In the genomic region with DNA sequence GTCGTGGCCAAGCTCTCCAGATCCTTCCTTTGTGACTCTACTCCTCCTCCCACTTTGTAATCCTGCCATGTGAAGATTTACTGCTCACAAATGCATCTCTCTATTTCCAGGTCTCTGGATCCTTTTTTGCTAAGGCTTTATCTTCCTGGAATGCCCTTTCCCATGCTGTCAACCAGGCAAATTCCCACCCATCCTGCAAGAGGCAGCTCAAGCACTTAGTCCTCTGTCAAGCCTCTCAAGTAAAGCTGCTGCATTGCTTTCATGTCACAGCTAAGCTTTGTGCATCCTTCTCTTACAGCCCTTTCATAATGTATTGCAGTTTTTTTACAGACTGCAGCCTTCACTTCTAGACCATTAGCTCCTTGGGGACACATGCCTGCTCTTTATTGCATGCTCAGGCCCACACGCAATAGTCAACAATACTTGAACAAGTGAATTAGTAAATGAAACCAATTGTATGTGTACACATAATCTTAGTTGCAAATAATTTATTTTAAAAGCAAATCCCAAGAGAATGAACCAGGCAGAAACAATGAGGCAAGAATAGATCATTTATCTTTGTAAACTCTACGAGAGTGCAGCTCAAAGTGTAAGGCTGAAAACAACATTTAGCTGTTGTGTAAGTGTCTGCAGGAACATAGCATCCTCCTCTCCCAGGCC, we compare ENCODE assay signal across 9 cellular contexts.
"Had no signal": no experiment of that assay in that cellular context is flagged by ENCODE, and none has a peak within 500 bp of the region (broad histone marks: within the 10 kb centered on the region; RNA-seq: fewer than 3 reads in every experiment).

No MANE protein-coding gene starts in this region.

- H3K27ac ChIP-seq: adrenal gland, left ventricle myocardium inferior, pancreas had no signal

- H3K36me3 ChIP-seq: adrenal gland, gastroesophageal sphincter, left ventricle myocardium inferior, pancreas had no signal

- ATAC-seq: esophagus mucosa; pancreas; stimulated activated naive CD8-positive, alpha-beta T cell treated with anti-CD3 and anti-CD28 coated beads, Interleukin-15, amount 100 ng/mL, for 72 hours had no signal

- H3K9me3 ChIP-seq: adrenal gland, gastroesophageal sphincter, left ventricle myocardium inferior, pancreas had no signal

- DNase-seq: activated CD4-positive, alpha-beta T cell treated with anti-CD3 and anti-CD28 coated beads, Interleukin-2, amount 50 U/mL, for 4 hours; activated T-cell treated with anti-CD3 and anti-CD28 coated beads, Interleukin-2, amount 50 U/mL, for 48 hours; adrenal gland; left ventricle myocardium inferior; pancreas; stimulated activated CD4-positive, alpha-beta T cell treated with anti-CD3 and anti-CD28 coated beads, Interleukin-4, amount 100 ng/mL, for 4 hours; stimulated activated naive CD8-positive, alpha-beta T cell treated with anti-CD3 and anti-CD28 coated beads, Interleukin-15, amount 100 ng/mL, for 72 hours had no signal

- H3K4me3 ChIP-seq: adrenal gland, gastroesophageal sphincter, left ventricle myocardium inferior, pancreas had no signal

- H3K27me3 ChIP-seq: adrenal gland, gastroesophageal sphincter, pancreas had no signal
